ENCODE assay signal across 35 cellular contexts in the genomic region with DNA sequence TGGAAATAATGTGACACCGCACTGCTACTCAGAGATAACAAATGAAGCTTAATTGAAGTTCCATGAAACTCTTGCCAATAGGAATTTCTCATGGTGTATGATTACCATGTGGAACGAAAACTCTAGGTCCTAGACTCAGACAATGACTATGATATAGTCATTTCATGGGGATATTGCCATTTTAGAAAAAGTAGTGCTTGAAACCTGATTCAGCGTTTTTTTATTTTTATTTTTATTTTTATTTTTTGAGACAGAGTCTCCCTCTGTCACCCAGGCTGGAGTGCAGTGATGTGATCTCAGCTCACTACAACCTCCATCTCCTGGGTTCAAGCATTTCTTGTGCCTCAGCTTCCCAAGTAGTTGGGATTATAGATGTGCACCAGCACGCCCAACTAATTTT.
"Had no signal": no experiment of that assay in that cellular context is flagged by ENCODE, and none has a peak within 500 bp of the region (broad histone marks: within the 10 kb centered on the region; RNA-seq: fewer than 3 reads in every experiment).

No MANE protein-coding gene starts in this region.

- H3K27me3 ChIP-seq: MG63 had no signal

- DNase-seq: Kasumi-1, MG63, MM.1S, MV-4-11, NCI-H1048, NCI-H1092, NCI-H1092 treated with DMSO at 0.1 percent for 48 hours, NCI-H1105, NCI-H1105 treated with DMSO at 0.1 percent for 48 hours, NCI-H1417, NCI-H1417 treated with DMSO at 0.1 percent for 48 hours, NCI-H1436, NCI-H1436 treated with DMSO at 0.1 percent for 48 hours, NCI-H146, NCI-H1694, NCI-H1694 treated with DMSO at 0.1 percent for 48 hours, NCI-H187, NCI-H187 treated with DMSO at 0.1 percent for 48 hours, NCI-H1930, NCI-H2029, NCI-H2029 treated with DMSO at 0.1 percent for 48 hours, NCI-H2081, NCI-H2081 treated with DMSO at 0.1 percent for 48 hours, NCI-H2107, NCI-H2171, NCI-H2171 treated with DMSO at 0.1 percent for 48 hours, NCI-H2227 treated with DMSO at 0.1 percent for 48 hours, NCI-H226, NCI-H345, NCI-H446, NCI-H446 treated with DMSO at 0.1 percent for 48 hours, NCI-H510A, NCI-H510A treated with DMSO at 0.1 percent for 48 hours, NCI-H524, NCI-H524 treated with DMSO at 0.1 percent for 48 hours had no signal

- H3K4me3 ChIP-seq: MG63 had no signal

- H3K36me3 ChIP-seq: MG63 had no signal
